8 cellular contexts compared by ENCODE assay signal in genomic region chrX:153944140-153944799, GRCh38. TPM values are rescaled to one million over a fixed set of nuclear protein-coding genes. Genes with fewer than 3 reads are reported as not detected.
DNase-seq lines count a peak whose midpoint lies in the region; ATAC-seq, FAIRE-seq and TF ChIP-seq lines count a peak whose summit lies in the region.

RENBP (minus strand) TSS chrX:153944643; CDS start chrX:153944610, 33 bp downstream.

- H3K27ac Mint-ChIP-seq in dendritic cell treated with granulocyte-macrophage colony-stimulating factor and Interleukin-4, amounts not matched to agents 40 ng/mL and 50 ng/mL, for 4 days = peak within 1 kb of the TSS; percentile 90

- H3K4ac ChIP-seq in mesendoderm (ENCODE audit: low read depth, low read length) = peak within 1 kb of the TSS; percentile 65

- H3K18ac ChIP-seq in mesendoderm (ENCODE audit: low read length) = no peak within 1 kb of the TSS

- TF ChIP-seq POLR2A in tibial nerve (IDR thresholded peaks at IDR 0.05) = peak in 1 of 2 donors; percentile 18

- H3K27me3 ChIP-seq in DND-41 (ENCODE audit: insufficient read depth, low read length, poor library complexity) (no peaks in the 10 kb centered on the region), mesendoderm (ENCODE audit: insufficient read depth, low read length, poor library complexity) (no peaks in the 10 kb centered on the region), tibial nerve (peaks cover 0 to 14% of the 10 kb centered on the region in 2 donors)

- no peak for FAIRE-seq in D721Med (lab: Jason Lieb, UNC)

- H2BK120ac ChIP-seq in mesendoderm (ENCODE audit: low read depth, low read length) = no peak within 1 kb of the TSS

- peak within 1 kb of the TSS; percentile 45; the same call in 1 of the 2 replicates for H2AFZ ChIP-seq in DND-41 (ENCODE audit: low read depth, low read length)
- 0 out of 2 replicates have a peak within 1 kb of the TSS, but pooled peaks have one; percentile 19 for H2AFZ ChIP-seq in OCI-LY7 (ENCODE audit: low read length)

- H3K9me3 Mint-ChIP-seq in dendritic cell treated with granulocyte-macrophage colony-stimulating factor and Interleukin-4, amounts not matched to agents 40 ng/mL and 50 ng/mL, for 4 days = no peaks in the 10 kb centered on the region

- no peaks in the 10 kb centered on the region for H3K79me2 ChIP-seq in DND-41 (ENCODE audit: insufficient read depth, low read length)
- H3K79me2 ChIP-seq in OCI-LY7 (ENCODE audit: insufficient read depth, low read depth, low read length) = no peaks in the 10 kb centered on the region
- H3K79me2 ChIP-seq in mesendoderm (ENCODE audit: control insufficient read depth, insufficient read depth, low read length) = no peaks in the 10 kb centered on the region

- no TSS peak for BruUV-seq in OCI-LY7 (replicated peaks; lab: Mats Ljungman, UMichigan)

- peak within 1 kb of the TSS; percentile 56 for H3K56ac ChIP-seq in mesendoderm (ENCODE audit: low read length)

- H3K36me3 Mint-ChIP-seq in dendritic cell treated with granulocyte-macrophage colony-stimulating factor and Interleukin-4, amounts not matched to agents 40 ng/mL and 50 ng/mL, for 4 days (ENCODE audit: low read depth) = peaks cover 67% of the 10 kb centered on the region

- H3K9me3 ChIP-seq in DND-41 (ENCODE audit: insufficient read depth, low read length, severe bottlenecking) (no peaks in the 10 kb centered on the region), OCI-LY7 (ENCODE audit: low read length) (no peaks in the 10 kb centered on the region), tibial nerve (no peaks in the 10 kb centered on the region)

- H2BK5ac ChIP-seq in mesendoderm (ENCODE audit: low read length) = no peak within 1 kb of the TSS

- no CpG with 5 or more reads among the region's 31 CpGs for WGBS in mesendoderm (ENCODE audit: extremely low coverage, insufficient coverage, low lambda C conversion rate)
- 30 to 39% methylated on average over 2 to 29 of the region's 31 CpGs for WGBS in tibial nerve, 2 donors

- no peaks in the 10 kb centered on the region for H3K79me1 ChIP-seq in mesendoderm (ENCODE audit: low read length)

- no peak within 1 kb of the TSS for H4K8ac ChIP-seq in mesendoderm (ENCODE audit: low read depth, low read length)

- H3K27me3 Mint-ChIP-seq in dendritic cell treated with granulocyte-macrophage colony-stimulating factor and Interleukin-4, amounts not matched to agents 40 ng/mL and 50 ng/mL, for 4 days = no peaks in the 10 kb centered on the region

- CTCF ChIA-PET in OCI-LY7 (lab: Charles Lee; ENCODE audit: unreplicated experiment) = interaction anchor here (0.7 kb wide), 1 partner anchor 24 kb away, joined by 3 read pairs; no protein-coding TSS in a partner anchor

- no peak within 1 kb of the TSS for H2BK15ac ChIP-seq in mesendoderm (replicated peaks; ENCODE audit: low read depth)

- H3K27ac ChIP-seq in DND-41 (ENCODE audit: low read length) = peak within 1 kb of the TSS; percentile 35
- H3K27ac ChIP-seq in OCI-LY7 (ENCODE audit: low read depth, low read length, poor library complexity, severe bottlenecking) = no peak within 1 kb of the TSS
- no peak within 1 kb of the TSS for H3K27ac ChIP-seq in mesendoderm (ENCODE audit: low read depth, low read length)
- peak within 1 kb of the TSS; percentile 65 to 85 (median 78) for H3K27ac ChIP-seq in tibial nerve

- H3K9me2 ChIP-seq in OCI-LY7 (ENCODE audit: insufficient read depth, low read length) = no peaks in the 10 kb centered on the region

- H3K4me3 Mint-ChIP-seq in dendritic cell treated with granulocyte-macrophage colony-stimulating factor and Interleukin-4, amounts not matched to agents 40 ng/mL and 50 ng/mL, for 4 days = peak within 1 kb of the TSS; percentile 98

- H3K23ac ChIP-seq in mesendoderm (ENCODE audit: low read length) = peak within 1 kb of the TSS; percentile 9

- POLR2A ChIA-PET in OCI-LY7 (lab: Charles Lee) = interaction anchor here (0.6 kb wide), 1 partner anchor 557 kb away, joined by 4 read pairs; no protein-coding TSS in a partner anchor

- peak; percentile 62 for DNase-seq in DND-41
- peak; percentile 46 for DNase-seq in OCI-LY7 (ENCODE audit: low spot score)
- DNase-seq in mesendoderm = peak; percentile 68
- DNase-seq in tibial nerve (ENCODE audit: low spot score in 2 of 2) = peak in 1 of 2 donors; percentile 32
- no peak for DNase-seq in D721Med (ENCODE audit: insufficient read length, low spot score)
- no peak for DNase-seq in hippocampal formation (lab: John Stamatoyannopoulos, UW)

- TF ChIP-seq CTCF in DND-41 (IDR thresholded peaks at IDR 0.05; ENCODE audit: borderline replicate concordance, extremely low read depth, low read length, poor library complexity, severe bottlenecking) (no peak), OCI-LY7 (conservative IDR thresholded peaks at IDR 0.05; ENCODE audit: low read length) (no peak), tibial nerve (IDR thresholded peaks at IDR 0.05) (no peak), D721Med (IDR thresholded peaks at IDR 0.05; ENCODE audit: insufficient read depth, missing control alignments) (no peak)

- no peak within 1 kb of the TSS for H4K5ac ChIP-seq in mesendoderm (ENCODE audit: low read length)

- H4K20me1 ChIP-seq in DND-41 (ENCODE audit: insufficient read depth, low read length) (no peaks in the 10 kb centered on the region; the same call in 1 of the 2 replicates), OCI-LY7 (ENCODE audit: insufficient read depth, low read length) (no peaks in the 10 kb centered on the region)

- H3K4me2 ChIP-seq in DND-41 (ENCODE audit: insufficient read depth, low read length) (peak within 1 kb of the TSS; percentile 65), OCI-LY7 (ENCODE audit: low read length) (peak within 1 kb of the TSS; percentile 63), mesendoderm (ENCODE audit: low read length) (no peak within 1 kb of the TSS)

- intact Hi-C loops in OCI-LY7 (cut with micrococcal nuclease; ENCODE audit: unreplicated experiment) = no loop called here
- intact Hi-C loops in dendritic cell treated with granulocyte-macrophage colony-stimulating factor and Interleukin-4, amounts not matched to agents 40 ng/mL and 50 ng/mL, for 4 days (cut with micrococcal nuclease) = no loop called here

- H2AK5ac ChIP-seq in mesendoderm (ENCODE audit: low read length) = no peak within 1 kb of the TSS

- ATAC-seq in DND-41 (ENCODE audit: insufficient read depth, low read depth) = peak; percentile 56
- no peak for ATAC-seq in GM21526 (IDR thresholded peaks at IDR 0.05; ENCODE audit: low FRiP score, unreplicated experiment)

- H3K36me3 ChIP-seq in DND-41 (ENCODE audit: insufficient read depth, low read length) = peaks cover 13% of the 10 kb centered on the region
- peaks cover 29% of the 10 kb centered on the region for H3K36me3 ChIP-seq in OCI-LY7 (ENCODE audit: insufficient read depth, low read length)
- H3K36me3 ChIP-seq in mesendoderm (ENCODE audit: control insufficient read depth, insufficient read depth, low read length) = no peaks in the 10 kb centered on the region
- no peaks in the 10 kb centered on the region for H3K36me3 ChIP-seq in tibial nerve

- TF ChIP-seq EP300 in tibial nerve (IDR thresholded peaks at IDR 0.05) = peak in 1 of 2 donors; percentile 34

- peaks cover 13% of the 10 kb centered on the region for H3K4me1 ChIP-seq in DND-41 (ENCODE audit: insufficient read depth, low read length)
- H3K4me1 ChIP-seq in OCI-LY7 (ENCODE audit: insufficient read depth, low read length, poor library complexity, severe bottlenecking) = peaks cover 16% of the 10 kb centered on the region
- H3K4me1 ChIP-seq in mesendoderm (ENCODE audit: control insufficient read depth, low read depth, low read length) = no peaks in the 10 kb centered on the region
- peaks cover 0 to 48% (median 14%) of the 10 kb centered on the region in 4 donors for H3K4me1 ChIP-seq in tibial nerve

- H3K9ac ChIP-seq in DND-41 (ENCODE audit: low read depth, low read length) (peak within 1 kb of the TSS; percentile 50), mesendoderm (ENCODE audit: low read length) (peak within 1 kb of the TSS; percentile 44)

- H3K4me3 ChIP-seq in DND-41 (ENCODE audit: low read depth in 1 of 2, low read length in 2 of 2) (peak within 1 kb of the TSS in 1 of 2 experiments; percentile 49; a peak in 2 of 4 replicates), OCI-LY7 (ENCODE audit: low read depth, low read length, poor library complexity, severe bottlenecking) (peak within 1 kb of the TSS; percentile 52), mesendoderm (ENCODE audit: low read length) (no peak within 1 kb of the TSS), tibial nerve (peak within 1 kb of the TSS; percentile 27 to 54 (median 35))

- H3K4me1 Mint-ChIP-seq in dendritic cell treated with granulocyte-macrophage colony-stimulating factor and Interleukin-4, amounts not matched to agents 40 ng/mL and 50 ng/mL, for 4 days (ENCODE audit: low read depth) = peaks cover 66% of the 10 kb centered on the region

RNA-seq across cellular contexts. Expression of gene RENBP, which starts in this region (rescaled TPM):
- 2.8 and 3.6 TPM in 2 replicates for total RNA-seq in OCI-LY7 (2014; rRNA removed; shearing (Covaris generic))
- total RNA-seq in OCI-LY7 (2022) (6.2 and 6.8 TPM in 2 replicates), tibial nerve (10 to 100 TPM; 12.1 to 28.8 (median 17.8) TPM)
- 1.8 TPM for polyA plus RNA-seq in mesendoderm (2013, experiment 1 of 2)
- polyA plus RNA-seq in mesendoderm (2013, experiment 2 of 2) = 1.7 TPM

Comparison
In these comparisons a context has a peak if more than half of its experiments do, and no peak if none do; other contexts are left out.
1. DNase-seq: peak in DND-41 (single experiment), OCI-LY7 (single experiment) and mesendoderm (single experiment); none in D721Med (single experiment) and hippocampal formation (0 of 2).
2. H3K27ac ChIP-seq: peak in DND-41 (single experiment) and tibial nerve (4 of 4); none in OCI-LY7 (single experiment) and mesendoderm (single experiment).